Comparison of ENCODE assay signal across 19 cellular contexts in genomic region chr7:2006921-2007381, GRCh38.
A peak's percentile ranks its signal among the peaks of the same experiment; 100 is the strongest.
DNase-seq lines count a peak whose midpoint lies in the region; ATAC-seq and TF ChIP-seq lines count a peak whose summit lies in the region.
"Had no signal": no experiment of that assay in that cellular context is flagged by ENCODE, and none has a peak within 500 bp of the region (broad histone marks: within the 10 kb centered on the region; RNA-seq: fewer than 3 reads in every experiment).

No MANE protein-coding gene starts in this region.

- H3K4me1 ChIP-seq in lower lobe of right lung, result no peaks in the 10 kb centered on the region
- H3K4me1 ChIP-seq: tibial nerve had no signal

- peaks cover 24% of the 10 kb centered on the region for H3K4me1 Mint-ChIP-seq in stimulated activated memory B cell treated with anti-CD40 and anti-IgM and Interleukin-4, amounts not matched to agents 10 μg/mL and 1 μg/mL and 100 μg/mL, for 72 hours

- H3K27ac ChIP-seq in coronary artery, result no peak overlapping the region
- no peak overlapping the region for H3K27ac ChIP-seq in lower lobe of right lung
- H3K27ac ChIP-seq: 22Rv1, esophagus squamous epithelium, HL-60, SJCRH30, tibial nerve had no signal

- intact Hi-C loops in lower lobe of right lung (cut with DNase I), result no loop called here

- no peak overlapping the region for H3K27ac Mint-ChIP-seq in stimulated activated memory B cell treated with anti-CD40 and anti-IgM and Interleukin-4, amounts not matched to agents 10 μg/mL and 1 μg/mL and 100 μg/mL, for 72 hours
- H3K27ac Mint-ChIP-seq: T-helper 2 cell treated with Interferon-gamma antibody and Interleukin-4, amounts not matched to agents 5 μg/mL and 100 μg/mL, for 36 hours had no signal

- no peaks in the 10 kb centered on the region for H3K9me3 Mint-ChIP-seq in stimulated activated memory B cell treated with anti-CD40 and anti-IgM and Interleukin-4, amounts not matched to agents 10 μg/mL and 1 μg/mL and 100 μg/mL, for 72 hours
- H3K9me3 Mint-ChIP-seq: activated naive CD4-positive, alpha-beta T cell treated with anti-CD3 and anti-CD28 coated beads, Interleukin-2, amount 50 U/mL, for 72 hours; immature natural killer cell; T-helper 2 cell treated with Interferon-gamma antibody and Interleukin-4, amounts not matched to agents 5 μg/mL and 100 μg/mL, for 36 hours had no signal

- H3K36me3 ChIP-seq in lower lobe of right lung, result no peaks in the 10 kb centered on the region
- H3K36me3 ChIP-seq: SJCRH30 had no signal

- peaks cover 38% of the 10 kb centered on the region for H3K36me3 Mint-ChIP-seq in stimulated activated memory B cell treated with anti-CD40 and anti-IgM and Interleukin-4, amounts not matched to agents 10 μg/mL and 1 μg/mL and 100 μg/mL, for 72 hours
- H3K36me3 Mint-ChIP-seq: activated naive CD4-positive, alpha-beta T cell treated with anti-CD3 and anti-CD28 coated beads, Interleukin-2, amount 50 U/mL, for 72 hours had no signal

- ATAC-seq in lower lobe of right lung (no peak), HG03442 (IDR thresholded peaks at IDR 0.05; ENCODE audit: unreplicated experiment) (no peak)
- ATAC-seq in stimulated activated memory B cell treated with anti-CD40 and anti-IgM and Interleukin-4, amounts not matched to agents 10 μg/mL and 1 μg/mL and 100 μg/mL, for 72 hours, result no peak
- ATAC-seq: activated naive CD4-positive, alpha-beta T cell treated with anti-CD3 and anti-CD28 coated beads, Interleukin-2, amount 50 U/mL, for 72 hours had no signal

- H3K27me3 ChIP-seq in lower lobe of right lung (ENCODE audit: low read depth), result no peaks in the 10 kb centered on the region
- H3K27me3 ChIP-seq: esophagus squamous epithelium, SJCRH30, tibial nerve had no signal

- H3K4me3 Mint-ChIP-seq in stimulated activated memory B cell treated with anti-CD40 and anti-IgM and Interleukin-4, amounts not matched to agents 10 μg/mL and 1 μg/mL and 100 μg/mL, for 72 hours, result peak overlapping the region; percentile 11
- H3K4me3 Mint-ChIP-seq: immature natural killer cell; T-helper 2 cell treated with Interferon-gamma antibody and Interleukin-4, amounts not matched to agents 5 μg/mL and 100 μg/mL, for 36 hours had no signal

- DNase-seq in activated CD4-positive, CD25-positive, alpha-beta regulatory T cell treated with anti-CD3 and anti-CD28 coated beads, Interleukin-2, amount 50 U/mL, for 72 hours, result peak; percentile 27
- no peak for DNase-seq in activated CD4-positive, CD25-positive, alpha-beta regulatory T cell (lab: John Stamatoyannopoulos, UW)
- DNase-seq in coronary artery (ENCODE audit: low spot score), result peak; percentile 59
- peak; percentile 43 for DNase-seq in lower lobe of right lung
- DNase-seq in GM03348 (ENCODE audit: low spot score), result no peak
- DNase-seq in NCI-H128 (lab: John Stamatoyannopoulos, UW; ENCODE audit: unreplicated experiment), result no peak
- DNase-seq: esophagus squamous epithelium, GF-D8, immature natural killer cell, occipital lobe, SJCRH30, small intestine had no signal

- H3K9me3 ChIP-seq in lower lobe of right lung, result no peaks in the 10 kb centered on the region
- H3K9me3 ChIP-seq: esophagus squamous epithelium, SJCRH30, tibial nerve had no signal

- no peak for TF ChIP-seq CTCF in coronary artery (IDR thresholded peaks at IDR 0.05)
- no peak for TF ChIP-seq CTCF in lower lobe of right lung (IDR thresholded peaks at IDR 0.05)

- no peak overlapping the region for H3K4me3 ChIP-seq in coronary artery
- no peak overlapping the region for H3K4me3 ChIP-seq in lower lobe of right lung
- H3K4me3 ChIP-seq: esophagus squamous epithelium, SJCRH30, tibial nerve had no signal

- no peaks in the 10 kb centered on the region for H3K27me3 Mint-ChIP-seq in stimulated activated memory B cell treated with anti-CD40 and anti-IgM and Interleukin-4, amounts not matched to agents 10 μg/mL and 1 μg/mL and 100 μg/mL, for 72 hours

Comparison
In these comparisons a context has a peak if more than half of its experiments do, and no peak if none do; other contexts are left out.
1. DNase-seq: peak in activated CD4-positive, CD25-positive, alpha-beta regulatory T cell treated with anti-CD3 and anti-CD28 coated beads, Interleukin-2, amount 50 U/mL, for 72 hours (single experiment), coronary artery (single experiment) and lower lobe of right lung (single experiment); none in activated CD4-positive, CD25-positive, alpha-beta regulatory T cell (0 of 4), GM03348 (single experiment) and NCI-H128 (single experiment).